In the genomic region with DNA sequence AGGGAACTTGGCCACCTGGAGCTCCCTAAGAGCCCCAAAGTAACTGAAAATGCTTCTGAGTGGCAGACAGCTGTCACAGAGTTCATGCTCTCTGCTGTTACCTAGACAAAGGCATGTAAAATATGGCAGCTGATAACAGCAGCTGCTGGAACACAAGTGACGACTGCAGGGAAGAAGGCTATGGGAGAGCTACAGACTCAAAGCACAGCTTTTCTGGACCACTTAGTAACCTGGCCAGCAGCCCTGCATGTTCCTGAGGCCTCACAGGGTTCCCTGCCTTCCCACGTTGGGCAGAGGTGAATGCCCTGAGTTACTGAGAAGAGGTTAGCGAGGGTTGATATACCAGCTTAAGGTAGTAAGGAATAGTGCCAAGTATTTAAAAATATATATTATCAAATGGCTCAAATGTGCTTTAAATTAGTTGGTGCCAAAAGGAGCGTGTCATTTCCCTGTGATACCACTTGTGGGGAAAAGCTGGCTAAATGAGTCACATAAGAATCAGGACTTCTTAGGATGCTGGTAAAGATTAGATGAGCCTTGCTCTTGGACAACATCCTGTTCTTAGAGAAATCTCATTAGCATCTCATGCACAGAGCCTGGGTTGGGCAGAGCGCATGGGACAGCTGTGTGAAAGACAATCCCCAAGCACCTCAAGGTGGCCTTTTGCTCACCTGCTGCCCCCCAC, we compare ENCODE assay signal across 17 cellular contexts.
DNase-seq lines count a peak whose midpoint lies in the region; ATAC-seq and TF ChIP-seq lines count a peak whose summit lies in the region.
"Had no signal": no experiment of that assay in that cellular context is flagged by ENCODE, and none has a peak within 500 bp of the region (broad histone marks: within the 10 kb centered on the region; RNA-seq: fewer than 3 reads in every experiment).

No MANE protein-coding gene starts in this region.

- no peak for TF ChIP-seq POLR2A in body of pancreas (IDR thresholded peaks at IDR 0.05)
- TF ChIP-seq POLR2A in testis (IDR thresholded peaks at IDR 0.05) = no peak

- CTCF ChIA-PET in BJ (lab: Yijun Ruan, JAX) = interaction anchor here (0.6 to 2.4 kb wide), 5 partner anchors 11 to 274 kb away, joined by 3 to 9 read pairs (median 8); no protein-coding TSS in a partner anchor

- peaks cover 15% of the 10 kb centered on the region for H3K4me1 Mint-ChIP-seq in mesothelial cell of epicardium
- H3K4me1 Mint-ChIP-seq: neural crest cell had no signal

- H3K4me1 ChIP-seq in body of pancreas = peaks cover 11% of the 10 kb centered on the region
- peaks cover 0 to 36% of the 10 kb centered on the region in 2 donors for H3K4me1 ChIP-seq in right atrium auricular region
- no peaks in the 10 kb centered on the region for H3K4me1 ChIP-seq in testis
- H3K4me1 ChIP-seq: right lobe of liver had no signal

- H3K27ac Mint-ChIP-seq in mesothelial cell of epicardium = no peak overlapping the region

- WGBS in body of pancreas, 2 donors = 48 to 50% methylated on average over 5 of the region's 5 CpGs
- WGBS in testis, 2 donors = 65 to 73% methylated on average over 5 of the region's 5 CpGs

- H3K36me3 ChIP-seq in BJ (ENCODE audit: control insufficient read depth, insufficient read depth, low read length) (no peaks in the 10 kb centered on the region), body of pancreas (replicated peaks in 1 of 2; ENCODE audit: insufficient read depth in 1 of 2, low read depth in 2 of 2) (no peaks in the 10 kb centered on the region), right atrium auricular region (no peaks in the 10 kb centered on the region), testis (ENCODE audit: low read depth, missing control alignments) (no peaks in the 10 kb centered on the region)
- H3K36me3 ChIP-seq: right lobe of liver, tibial artery had no signal

- H3K27me3 Mint-ChIP-seq in mesothelial cell of epicardium (ENCODE audit: low read depth) = peaks cover 52% of the 10 kb centered on the region

- DNase-seq in BJ (ENCODE audit: low read depth) = peak; percentile 21
- peak; percentile 6 for DNase-seq in NCI-H2227 treated with DMSO at 0.1 percent for 48 hours (lab: John Stamatoyannopoulos, UW)
- no peak for DNase-seq in body of pancreas
- DNase-seq in right atrium auricular region (ENCODE audit: low spot score) = no peak
- DNase-seq in mesothelial cell of epicardium (ENCODE audit: low spot score in 2 of 2, unreplicated experiment in 2 of 2) = no peak
- DNase-seq in amygdala (lab: John Stamatoyannopoulos, UW) = no peak
- DNase-seq in testis = no peak
- DNase-seq: activated CD4-positive, alpha-beta T cell treated with anti-CD3 and anti-CD28 coated beads for 48 hours; activated T-cell treated with anti-CD3 and anti-CD28 coated beads, Interleukin-2, amount 50 U/mL, for 4 hours; C1 segment of cervical spinal cord; right lobe of liver; stimulated activated CD4-positive, alpha-beta T cell treated with anti-CD3 and anti-CD28 coated beads, Interleukin-4, amount 100 ng/mL, for 1 hour; tibial artery had no signal

- no peaks in the 10 kb centered on the region for H3K36me3 Mint-ChIP-seq in mesothelial cell of epicardium

- no peak overlapping the region for H3K4me3 ChIP-seq in BJ (ENCODE audit: low read depth, low read length)
- no peak overlapping the region for H3K4me3 ChIP-seq in body of pancreas
- no peak overlapping the region for H3K4me3 ChIP-seq in right atrium auricular region
- no peak overlapping the region for H3K4me3 ChIP-seq in testis
- H3K4me3 ChIP-seq: coronary artery, lung, right lobe of liver, tibial artery had no signal

- H3K9me3 Mint-ChIP-seq in mesothelial cell of epicardium = peaks cover 3% of the 10 kb centered on the region
- H3K9me3 Mint-ChIP-seq: activated T-cell treated with anti-CD3 and anti-CD28 coated beads, Interleukin-2, amount 50 U/mL, for 4 hours; neural crest cell had no signal

- peak; percentile 21 for ATAC-seq in body of pancreas
- no peak for ATAC-seq in GM21367 (IDR thresholded peaks at IDR 0.05; ENCODE audit: unreplicated experiment)
- ATAC-seq: activated T-cell treated with anti-CD3 and anti-CD28 coated beads, Interleukin-2, amount 50 U/mL, for 4 hours; right lobe of liver had no signal

- no peak overlapping the region for H3K27ac ChIP-seq in body of pancreas
- peak overlapping the region; percentile 70 to 85 for H3K27ac ChIP-seq in right atrium auricular region
- no peak overlapping the region for H3K27ac ChIP-seq in testis
- H3K27ac ChIP-seq: coronary artery, right lobe of liver, tibial artery had no signal

- H3K27me3 ChIP-seq in BJ (ENCODE audit: control insufficient read depth, insufficient read depth, low read length) (no peaks in the 10 kb centered on the region), body of pancreas (no peaks in the 10 kb centered on the region), right atrium auricular region (no peaks in the 10 kb centered on the region), testis (no peaks in the 10 kb centered on the region)
- H3K27me3 ChIP-seq: right lobe of liver, tibial artery had no signal

- POLR2A ChIA-PET in BJ (lab: Charles Lee) = no interaction called here

- intact Hi-C loops in body of pancreas (cut with DNase I) (no loop called here), testis (cut with DNase I; ENCODE audit: low total_unique reads) (no loop called here)

- no peak overlapping the region for H3K4me3 Mint-ChIP-seq in mesothelial cell of epicardium
- H3K4me3 Mint-ChIP-seq: activated T-cell treated with anti-CD3 and anti-CD28 coated beads, Interleukin-2, amount 50 U/mL, for 4 hours; neural crest cell had no signal

- H3K9me3 ChIP-seq in body of pancreas (no peaks in the 10 kb centered on the region), right atrium auricular region (no peaks in the 10 kb centered on the region), testis (no peaks in the 10 kb centered on the region)
- H3K9me3 ChIP-seq: right lobe of liver, tibial artery had no signal

- no peak for TF ChIP-seq CTCF in BJ (IDR thresholded peaks at IDR 0.05; ENCODE audit: insufficient read depth, low read depth, low read length)
- no peak for TF ChIP-seq CTCF in body of pancreas (IDR thresholded peaks at IDR 0.05)
- TF ChIP-seq CTCF in right atrium auricular region (IDR thresholded peaks at IDR 0.05) = no peak
- TF ChIP-seq CTCF in mesothelial cell of epicardium (IDR thresholded peaks at IDR 0.05; ENCODE audit: unreplicated experiment) = no peak
- no peak for TF ChIP-seq CTCF in testis (IDR thresholded peaks at IDR 0.05)

Comparison
In these comparisons a context has a peak if more than half of its experiments do, and no peak if none do; other contexts are left out.
1. DNase-seq: peak in BJ (single experiment) and NCI-H2227 treated with DMSO at 0.1 percent for 48 hours (single experiment); none in body of pancreas (0 of 4), right atrium auricular region (single experiment), mesothelial cell of epicardium (0 of 2), amygdala (0 of 56) and testis (single experiment).
2. H3K27ac ChIP-seq: peak in right atrium auricular region (2 of 2); none in body of pancreas (0 of 4) and testis (0 of 2).